In genomic region chr2:235433860-235434259, GRCh38 we compare ENCODE assay signal across 9 cellular contexts. TPM values are rescaled to one million over a fixed set of nuclear protein-coding genes. Genes with fewer than 3 reads are reported as not detected.
DNase-seq lines count a peak whose midpoint lies in the region; ATAC-seq, FAIRE-seq and TF ChIP-seq lines count a peak whose summit lies in the region.
"Had no signal": no experiment of that assay in that cellular context is flagged by ENCODE, and none has a peak within 500 bp of the region (broad histone marks: within the 10 kb centered on the region; RNA-seq: fewer than 3 reads in every experiment).

No MANE protein-coding gene starts in this region.

- peaks cover 17% of the 10 kb centered on the region for H3K4me1 ChIP-seq in psoas muscle

- peak; percentile 33 for DNase-seq in EH (ENCODE audit: low read depth)
- peak; percentile 91 for DNase-seq in RPMI8226
- DNase-seq in globus pallidus (ENCODE audit: low spot score): peak; percentile 79
- DNase-seq in psoas muscle: peak; percentile 66 to 72
- DNase-seq in RCC 7860 (ENCODE audit: low spot score): no peak
- DNase-seq in DMS153 (lab: John Stamatoyannopoulos, UW): no peak
- DNase-seq: NCI-H774 had no signal

- H3K4me3 ChIP-seq in psoas muscle: no peak overlapping the region

- intact Hi-C loops in psoas muscle (cut with DNase I): loop anchor here (2.0 to 10.0 kb wide), 3 partner anchors 35 to 311 kb away; no protein-coding TSS in a partner anchor

- FAIRE-seq in RCC 7860 (lab: Jason Lieb, UNC): no peak

- H3K9me3 ChIP-seq in psoas muscle: no peaks in the 10 kb centered on the region

- peaks cover 0 to 3% (median 0%) of the 10 kb centered on the region in 3 donors for H3K27me3 ChIP-seq in psoas muscle (ENCODE audit: insufficient read depth in 3 of 3, low read length in 2 of 3)

- H3K36me3 ChIP-seq in psoas muscle (ENCODE audit: insufficient read depth in 1 of 2, low read depth in 1 of 2): no peaks in the 10 kb centered on the region

- peak; percentile 26 for TF ChIP-seq CTCF in psoas muscle (IDR thresholded peaks at IDR 0.05)

- ATAC-seq in psoas muscle (peak; percentile 83 to 94 (median 89)), GM18511 (IDR thresholded peaks at IDR 0.05; ENCODE audit: unreplicated experiment) (no peak), GM19023 (IDR thresholded peaks at IDR 0.05; ENCODE audit: unreplicated experiment) (no peak)

- peak overlapping the region; percentile 63 for H3K27ac ChIP-seq in psoas muscle

- WGBS in psoas muscle, 3 donors: 11 to 22% (median 13%) methylated on average over 4 of the region's 4 CpGs

RNA-seq across cellular contexts. Expression of gene AGAP1, which starts 60.0 kb away (rescaled TPM):
- total RNA-seq in psoas muscle: 10 to 100 TPM; 14.3 to 21.6 (median 18.6) TPM
- 10 to 100 TPM in 1 of 3 donors, 1 to 10 TPM in 2; 4.2 to 19.6 (median 5.8) TPM for polyA plus RNA-seq in psoas muscle

Comparison
In these comparisons a context has a peak if more than half of its experiments do, and no peak if none do; other contexts are left out.
1. DNase-seq: peak in EH (single experiment), RPMI8226 (single experiment), globus pallidus (single experiment) and psoas muscle (2 of 2); none in RCC 7860 (single experiment) and DMS153 (single experiment).
2. ATAC-seq: peak in psoas muscle (4 of 4); none in GM18511 (single experiment) and GM19023 (single experiment).